Comparison of ENCODE assay signal across 8 cellular contexts in genomic region chr6:169654590-169655391, GRCh38. TPM values are rescaled to one million over a fixed set of nuclear protein-coding genes. Genes with fewer than 3 reads are reported as not detected.
DNase-seq lines count a peak whose midpoint lies in the region; ATAC-seq and TF ChIP-seq lines count a peak whose summit lies in the region.

No MANE protein-coding gene starts in this region.

- peaks cover 9% of the 10 kb centered on the region for H3K4me1 Mint-ChIP-seq in activated CD4-positive, alpha-beta memory T cell treated with anti-CD3 and anti-CD28 coated beads, Interleukin-2, amount 10 ng/mL, durations not matched to agents 7 days and 5 days

- peak overlapping the region; percentile 11 for H3K4me3 ChIP-seq in ectodermal cell (ENCODE audit: insufficient read depth, low read depth, low read length)
- H3K4me3 ChIP-seq in mucosa of descending colon = no peak overlapping the region

- ATAC-seq in GM21367 (IDR thresholded peaks at IDR 0.05; ENCODE audit: unreplicated experiment) = peak; percentile 92
- peak; percentile 99 for ATAC-seq in mucosa of descending colon

- CTCF ChIA-PET in activated CD4-positive, alpha-beta memory T cell treated with anti-CD3 and anti-CD28 coated beads, Interleukin-2, amount 10 ng/mL, durations not matched to agents 7 days and 5 days (lab: Charles Lee) = no interaction called here

- H3K27ac Mint-ChIP-seq in activated CD4-positive, alpha-beta memory T cell treated with anti-CD3 and anti-CD28 coated beads, Interleukin-2, amount 10 ng/mL, durations not matched to agents 7 days and 5 days = peak overlapping the region; percentile 45

- TF ChIP-seq CTCF in LNCAP (IDR thresholded peaks at IDR 0.05) (peak; percentile 57; the same call in 1 of the 2 replicates), mucosa of descending colon (IDR thresholded peaks at IDR 0.05) (no peak)

- H3K4me1 ChIP-seq in ectodermal cell (ENCODE audit: control insufficient read depth, insufficient read depth, low read length) = no peaks in the 10 kb centered on the region
- H3K4me1 ChIP-seq in mucosa of descending colon (ENCODE audit: low read depth) = no peaks in the 10 kb centered on the region

- 76 to 78% methylated on average over 47 of the region's 47 CpGs for WGBS in ectodermal cell, 2 experiments

- H3K27me3 Mint-ChIP-seq in activated CD4-positive, alpha-beta memory T cell treated with anti-CD3 and anti-CD28 coated beads, Interleukin-2, amount 10 ng/mL, durations not matched to agents 7 days and 5 days = no peaks in the 10 kb centered on the region

- H3K4me3 Mint-ChIP-seq in activated CD4-positive, alpha-beta memory T cell treated with anti-CD3 and anti-CD28 coated beads, Interleukin-2, amount 10 ng/mL, durations not matched to agents 7 days and 5 days = peak overlapping the region; percentile 78

- no peaks in the 10 kb centered on the region for H3K9me3 ChIP-seq in ectodermal cell (ENCODE audit: control insufficient read depth, low read length)
- no peaks in the 10 kb centered on the region for H3K9me3 ChIP-seq in mucosa of descending colon

- H3K9me3 Mint-ChIP-seq in activated CD4-positive, alpha-beta memory T cell treated with anti-CD3 and anti-CD28 coated beads, Interleukin-2, amount 10 ng/mL, durations not matched to agents 7 days and 5 days = no peaks in the 10 kb centered on the region

- POLR2A ChIA-PET in activated CD4-positive, alpha-beta memory T cell treated with anti-CD3 and anti-CD28 coated beads, Interleukin-2, amount 10 ng/mL, durations not matched to agents 7 days and 5 days (lab: Charles Lee) = interaction anchor here (0.7 to 1.0 kb wide), 2 partner anchors 47 to 48 kb away, joined by 3 read pairs; partner anchors contain the start of gene WDR27

- intact Hi-C loops in mucosa of descending colon (cut with DNase I, micrococcal nuclease) = no loop called here

- no peaks in the 10 kb centered on the region for H3K27me3 ChIP-seq in ectodermal cell (ENCODE audit: control insufficient read depth, insufficient read depth, low read length, poor library complexity, severe bottlenecking)

- no peak overlapping the region for H3K27ac ChIP-seq in ectodermal cell (ENCODE audit: insufficient read depth, low read depth, low read length, poor library complexity, severe bottlenecking)

- H3K36me3 ChIP-seq in ectodermal cell (ENCODE audit: control insufficient read depth, insufficient read depth, low read length) = peaks cover 31% of the 10 kb centered on the region
- H3K36me3 ChIP-seq in mucosa of descending colon (ENCODE audit: low read depth) = peaks cover 4% of the 10 kb centered on the region

- peaks cover 2% of the 10 kb centered on the region for H3K36me3 Mint-ChIP-seq in activated CD4-positive, alpha-beta memory T cell treated with anti-CD3 and anti-CD28 coated beads, Interleukin-2, amount 10 ng/mL, durations not matched to agents 7 days and 5 days (ENCODE audit: low read depth)

- DNase-seq in CMK (ENCODE audit: low read depth) (peak; percentile 11), mucosa of descending colon (peak; percentile 66 to 87 (median 80)), NCI-H187 treated with DMSO at 0.1 percent for 48 hours (lab: John Stamatoyannopoulos, UW) (no peak)
- DNase-seq in activated CD4-positive, alpha-beta memory T cell treated with anti-CD3 and anti-CD28 coated beads, Interleukin-2, amount 10 ng/mL, durations not matched to agents 7 days and 5 days = peak; percentile 77
- peak; percentile 33 to 39 for DNase-seq in stimulated activated CD8-positive, alpha-beta memory T cell treated with anti-CD3 and anti-CD28 coated beads, Interleukin-2, amount 100 ng/mL, for 48 hours (ENCODE audit: low read depth in 2 of 2)

RNA-seq across cellular contexts. Expression of gene WDR27, which starts 47.0 kb away (rescaled TPM):
- total RNA-seq in activated CD4-positive, alpha-beta memory T cell treated with anti-CD3 and anti-CD28 coated beads, Interleukin-2, amount 10 ng/mL, durations not matched to agents 7 days and 5 days = 10 to 100 TPM; 24.9 to 25.2 TPM
- 78.1 TPM for polyA plus RNA-seq in ectodermal cell (2013, experiment 1 of 4)
- polyA plus RNA-seq in ectodermal cell (2013, experiment 2 of 4) = 83.0 TPM
- 67.7 TPM for polyA plus RNA-seq in ectodermal cell (2013, experiment 3 of 4)
- polyA plus RNA-seq in ectodermal cell (2013, experiment 4 of 4) = 84.2 TPM
- 10 to 100 TPM; 30.9 to 60.5 (median 49.1) TPM for total RNA-seq in mucosa of descending colon

RNA-seq across cellular contexts. Expression of gene C6orf120, which starts 47.1 kb away (rescaled TPM):
- 10 to 100 TPM; 19.2 to 19.6 TPM for total RNA-seq in activated CD4-positive, alpha-beta memory T cell treated with anti-CD3 and anti-CD28 coated beads, Interleukin-2, amount 10 ng/mL, durations not matched to agents 7 days and 5 days
- polyA plus RNA-seq in ectodermal cell (2013, experiment 1 of 4) = 39.9 TPM
- 45.8 TPM for polyA plus RNA-seq in ectodermal cell (2013, experiment 2 of 4)
- 39.6 TPM for polyA plus RNA-seq in ectodermal cell (2013, experiment 3 of 4)
- 45.3 TPM for polyA plus RNA-seq in ectodermal cell (2013, experiment 4 of 4)
- total RNA-seq in mucosa of descending colon = 10 to 100 TPM; 25.3 to 28.7 (median 27.5) TPM
